In genomic region chr2:154446324-154446723, GRCh38 we compare ENCODE assay signal across 20 cellular contexts.
DNase-seq lines count a peak whose midpoint lies in the region; ATAC-seq, FAIRE-seq and TF ChIP-seq lines count a peak whose summit lies in the region.
"Had no signal": no experiment of that assay in that cellular context is flagged by ENCODE, and none has a peak within 500 bp of the region (broad histone marks: within the 10 kb centered on the region; RNA-seq: fewer than 3 reads in every experiment).

No MANE protein-coding gene starts in this region.

- ATAC-seq in GM18907 (IDR thresholded peaks at IDR 0.05; ENCODE audit: unreplicated experiment), result no peak
- ATAC-seq: A549; CD8-positive, alpha-beta T cell had no signal

- peak; percentile 55 for FAIRE-seq in H54 (lab: Jason Lieb, UNC)
- FAIRE-seq: A549, G401.6, GM12891 had no signal

- peak overlapping the region; percentile 91 for H3K27ac ChIP-seq in VCaP
- H3K27ac ChIP-seq: A549; BLaER1 treated with 17β-estradiol and CSF1 and Interleukin-3, amounts not matched to agents 10 nM and 100 nM; C4-2B had no signal

- no peak for TF ChIP-seq POLR2A in H54 (IDR thresholded peaks at IDR 0.05; ENCODE audit: low read depth, low read length)

- DNase-seq in H54 (ENCODE audit: insufficient read length, low spot score) (no peak), NCI-H2227 (lab: John Stamatoyannopoulos, UW; ENCODE audit: unreplicated experiment) (peak; percentile 82), DMS79 (lab: John Stamatoyannopoulos, UW) (no peak), NCI-H2081 treated with DMSO at 0.1 percent for 48 hours (lab: John Stamatoyannopoulos, UW) (no peak), hypothalamus (lab: John Stamatoyannopoulos, UW) (no peak)
- DNase-seq: AML-193; Caco-2; Calu3; CD4-positive, alpha-beta T cell; CD8-positive, alpha-beta T cell; DND-41; EL; GF-D8 had no signal

- no peak for TF ChIP-seq CTCF in VCaP (conservative IDR thresholded peaks at IDR 0.05)
